18 cellular contexts compared by ENCODE assay signal in genomic region chr9:30723656-30724055, GRCh38.
"Had no signal": no experiment of that assay in that cellular context is flagged by ENCODE, and none has a peak within 500 bp of the region (broad histone marks: within the 10 kb centered on the region; RNA-seq: fewer than 3 reads in every experiment).

No MANE protein-coding gene starts in this region.

- ATAC-seq: activated CD8-positive, alpha-beta T cell treated with anti-CD3 and anti-CD28 coated beads for 36 hours; activated T-helper 17 cell treated with anti-CD3 and anti-CD28 coated beads, Interleukin-2, amount 50 U/mL, for 72 hours; left lung; T-cell; WTC11 had no signal

- H3K4me1 ChIP-seq: left lung, right atrium auricular region, tibial nerve had no signal

- H3K36me3 ChIP-seq: cardiac muscle cell, left lung, right atrium auricular region, tibial nerve had no signal

- H3K27me3 ChIP-seq: cardiac muscle cell, left lung, right atrium auricular region, tibial nerve had no signal

- DNase-seq: activated CD4-positive, alpha-beta T cell treated with anti-CD3 and anti-CD28 coated beads for 4 hours; activated CD8-positive, alpha-beta T cell treated with anti-CD3 and anti-CD28 coated beads for 36 hours; activated naive CD4-positive, alpha-beta T cell treated with anti-CD3 and anti-CD28 coated beads for 36 hours; activated T-cell treated with anti-CD3 and anti-CD28 coated beads, Interleukin-2, amount 50 U/mL, for 1 hour; anterior cingulate cortex; foreskin fibroblast; glutamatergic neuron; hippocampal formation; islet precursor cell; left lung; stimulated activated CD4-positive, alpha-beta T cell treated with anti-CD3 and anti-CD28 coated beads, Interleukin-2, amount 100 ng/mL, for 24 hours; T-cell had no signal

- H3K4me3 ChIP-seq: cardiac muscle cell, left lung, right atrium auricular region, tibial nerve had no signal

- H3K9me3 ChIP-seq: left lung, right atrium auricular region had no signal

- H3K27ac ChIP-seq: cardiac muscle cell, epithelial cell of prostate, left lung, right atrium auricular region, tibial nerve had no signal
